15 cellular contexts compared by ENCODE assay signal in genomic region chr13:21149568-21149967, GRCh38. TPM values are rescaled to one million over a fixed set of nuclear protein-coding genes. Genes with fewer than 3 reads are reported as not detected.
DNase-seq lines count a peak whose midpoint lies in the region; ATAC-seq and TF ChIP-seq lines count a peak whose summit lies in the region.
"Had no signal": no experiment of that assay in that cellular context is flagged by ENCODE, and none has a peak within 500 bp of the region (broad histone marks: within the 10 kb centered on the region; RNA-seq: fewer than 3 reads in every experiment).

No MANE protein-coding gene starts in this region.

- H3K36me3 ChIP-seq in BLaER1 (peaks cover 68% of the 10 kb centered on the region), left lung (peaks cover 0 to 43% of the 10 kb centered on the region in 2 donors), endodermal cell (ENCODE audit: control insufficient read depth, insufficient read depth, low read length) (peaks cover 42% of the 10 kb centered on the region)

- H3K4me1 ChIP-seq in BLaER1 (peaks cover 16% of the 10 kb centered on the region), left lung (peaks cover 0 to 5% of the 10 kb centered on the region in 2 donors), endodermal cell (ENCODE audit: control insufficient read depth, insufficient read depth, low read length) (peaks cover 13% of the 10 kb centered on the region)

- no peaks in the 10 kb centered on the region for H3K9me3 Mint-ChIP-seq in endodermal cell
- H3K9me3 Mint-ChIP-seq: brain; CD14-positive monocyte; effector memory CD8-positive, alpha-beta T cell had no signal

- peak; percentile 76 for ATAC-seq in GM18868 (IDR thresholded peaks at IDR 0.05; ENCODE audit: unreplicated experiment)
- ATAC-seq in left lung: no peak
- ATAC-seq: effector memory CD8-positive, alpha-beta T cell; gastroesophageal sphincter had no signal

- H3K4me2 ChIP-seq in BLaER1: peak overlapping the region; percentile 14; the same call in 1 of the 2 replicates

- no peak overlapping the region for H3K4me3 Mint-ChIP-seq in endodermal cell
- H3K4me3 Mint-ChIP-seq: brain; CD14-positive monocyte; effector memory CD8-positive, alpha-beta T cell had no signal

- H3K27ac Mint-ChIP-seq in endodermal cell: no peak overlapping the region
- H3K27ac Mint-ChIP-seq: effector memory CD8-positive, alpha-beta T cell had no signal

- intact Hi-C loops in left lung (cut with DNase I): no loop called here

- peaks cover 29% of the 10 kb centered on the region for H3K4me1 Mint-ChIP-seq in endodermal cell

- DNase-seq in MV-4-11 (lab: John Stamatoyannopoulos, UW): peak; percentile 46
- peak; percentile 10 for DNase-seq in fibroblast of peridontal ligament (ENCODE audit: extremely low read depth)
- no peak for DNase-seq in left lung
- DNase-seq in endodermal cell: no peak
- DNase-seq in G401 (ENCODE audit: low spot score): no peak
- DNase-seq in OCI-M2 (lab: John Stamatoyannopoulos, UW; ENCODE audit: unreplicated experiment): no peak
- DNase-seq: effector memory CD8-positive, alpha-beta T cell; NCI-H1105; small intestine had no signal

- no peaks in the 10 kb centered on the region for H3K27me3 ChIP-seq in BLaER1
- H3K27me3 ChIP-seq in left lung: no peaks in the 10 kb centered on the region
- H3K27me3 ChIP-seq in endodermal cell (ENCODE audit: control insufficient read depth, insufficient read depth, low read length, poor library complexity, severe bottlenecking): no peaks in the 10 kb centered on the region
- H3K27me3 ChIP-seq: gastroesophageal sphincter had no signal

- H3K4me3 ChIP-seq in BLaER1 (no peak overlapping the region), left lung (no peak overlapping the region), endodermal cell (ENCODE audit: low read length) (no peak overlapping the region)
- H3K4me3 ChIP-seq: gastroesophageal sphincter, thoracic aorta had no signal

- 96 to 100% methylated on average over 1 of the region's 1 CpG for WGBS in endodermal cell (ENCODE audit: insufficient coverage in 1 of 2, insufficient read length in 1 of 2), 2 experiments

- peaks cover 29% of the 10 kb centered on the region for H3K36me3 Mint-ChIP-seq in endodermal cell (ENCODE audit: low read depth)

- TF ChIP-seq CTCF in left lung (IDR thresholded peaks at IDR 0.05) (no peak), endodermal cell (conservative IDR thresholded peaks at IDR 0.05) (no peak)

- in situ Hi-C loops in G401 (cut with HindIII; ENCODE audit: low sequenced_read_pairs): no loop called here

- H4K20me1 ChIP-seq in BLaER1: peaks cover 45% of the 10 kb centered on the region

- H3K9me3 ChIP-seq in BLaER1 (no peaks in the 10 kb centered on the region), left lung (no peaks in the 10 kb centered on the region), endodermal cell (ENCODE audit: control insufficient read depth, low read length) (no peaks in the 10 kb centered on the region)
- H3K9me3 ChIP-seq: gastroesophageal sphincter, thoracic aorta had no signal

- H3K27ac ChIP-seq in BLaER1 (no peak overlapping the region), left lung (no peak overlapping the region), endodermal cell (ENCODE audit: low read depth, low read length) (no peak overlapping the region)
- H3K27ac ChIP-seq: gastroesophageal sphincter, thoracic aorta had no signal

- no peaks in the 10 kb centered on the region for H3K27me3 Mint-ChIP-seq in endodermal cell (ENCODE audit: insufficient read depth)
- H3K27me3 Mint-ChIP-seq: brain; effector memory CD8-positive, alpha-beta T cell had no signal

- no peak overlapping the region for H3K9ac ChIP-seq in BLaER1
- no peak overlapping the region for H3K9ac ChIP-seq in endodermal cell (ENCODE audit: extremely low read depth, low read length, poor library complexity, severe bottlenecking)

RNA-seq across cellular contexts. Expression of gene SAP18, which starts 9.6 kb away (rescaled TPM):
- total RNA-seq in left lung (100 to 1,000 TPM; 169 to 178 TPM), endodermal cell (100 to 1,000 TPM; 248 to 294 TPM)
- polyA plus RNA-seq in endodermal cell (2013, experiment 1 of 2): 178 TPM
- 166 TPM for polyA plus RNA-seq in endodermal cell (2013, experiment 2 of 2)
- total RNA-seq in G401 (2014; rRNA removed; shearing (Covaris generic)): 65.4 and 65.8 TPM in 2 replicates

RNA-seq across cellular contexts. Expression of gene SKA3, which starts 26.8 kb away (rescaled TPM):
- 1 to 10 TPM; 2.0 to 4.8 TPM for total RNA-seq in left lung
- 10 to 100 TPM; 24.1 to 35.3 TPM for total RNA-seq in endodermal cell
- polyA plus RNA-seq in endodermal cell (2013, experiment 1 of 2): 32.6 TPM
- 32.8 TPM for polyA plus RNA-seq in endodermal cell (2013, experiment 2 of 2)
- 21.1 and 21.9 TPM in 2 replicates for total RNA-seq in G401 (2014; rRNA removed; shearing (Covaris generic))
- total RNA-seq: thoracic aorta had no signal

RNA-seq across cellular contexts. Expression of gene MRPL57, which starts 26.9 kb away (rescaled TPM):
- total RNA-seq in left lung: 10 to 100 TPM; 17.3 to 18.5 TPM
- 10 to 100 TPM; 22.2 to 22.9 TPM for total RNA-seq in endodermal cell
- 23.6 TPM for polyA plus RNA-seq in endodermal cell (2013, experiment 1 of 2)
- 21.6 TPM for polyA plus RNA-seq in endodermal cell (2013, experiment 2 of 2)
- total RNA-seq in G401 (2014; rRNA removed; shearing (Covaris generic)): 36.4 and 40.2 TPM in 2 replicates

Comparison
In these comparisons a context has a peak if more than half of its experiments do, and no peak if none do; other contexts are left out.
1. DNase-seq: peak in MV-4-11 (single experiment) and fibroblast of peridontal ligament (single experiment); none in left lung (0 of 2), endodermal cell (single experiment), G401 (single experiment) and OCI-M2 (single experiment).